20 cellular contexts compared by ENCODE assay signal in genomic region chr3:46665763-46666470, GRCh38. TPM values are rescaled to one million over a fixed set of nuclear protein-coding genes. Genes with fewer than 3 reads are reported as not detected.
DNase-seq lines count a peak whose midpoint lies in the region; ATAC-seq and TF ChIP-seq lines count a peak whose summit lies in the region.
"Had no signal": no experiment of that assay in that cellular context is flagged by ENCODE, and none has a peak within 500 bp of the region (broad histone marks: within the 10 kb centered on the region; RNA-seq: fewer than 3 reads in every experiment).

No MANE protein-coding gene starts in this region.

- DNase-seq in heart left ventricle (peak in 3 of 5 donors; percentile 11 to 37 (median 16)), Right ventricle myocardium superior (no peak), NCI-H748 (lab: John Stamatoyannopoulos, UW; ENCODE audit: unreplicated experiment) (peak; percentile 78), left cardiac atrium (peak; percentile 17), stomach (peak; percentile 25), NCI-H226 (no peak), glomerular visceral epithelial cell (ENCODE audit: extremely low spot score) (no peak)
- DNase-seq: activated naive CD8-positive, alpha-beta T cell treated with anti-CD3 and anti-CD28 coated beads for 36 hours; activated T-cell treated with anti-CD3 and anti-CD28 coated beads for 4 hours; caudate nucleus; NCI-H1105; NCI-H526; SHP77; stimulated activated naive B cell treated with anti-CD40 and anti-IgM and Interleukin-4, amounts not matched to agents 10 μg/mL and 1 μg/mL and 100 μg/mL, for 72 hours had no signal

- H3K9me3 ChIP-seq in heart left ventricle: no peaks in the 10 kb centered on the region
- H3K9me3 ChIP-seq in stomach: no peaks in the 10 kb centered on the region

- H3K4me3 ChIP-seq in heart left ventricle: no peak overlapping the region
- no peak overlapping the region for H3K4me3 ChIP-seq in stomach
- H3K4me3 ChIP-seq: skin epidermis had no signal

- H3K4me1 ChIP-seq in heart left ventricle (peaks cover 0 to 71% (median 38%) of the 10 kb centered on the region in 12 donors), stomach (peaks cover 5 to 32% (median 19%) of the 10 kb centered on the region in 4 donors)

- H3K27me3 ChIP-seq in heart left ventricle (no peaks in the 10 kb centered on the region), stomach (no peaks in the 10 kb centered on the region)

- ATAC-seq in heart left ventricle (no peak), Right ventricle myocardium superior (ENCODE audit: poor library complexity) (no peak), left cardiac atrium (no peak), HG03432 (IDR thresholded peaks at IDR 0.05; ENCODE audit: unreplicated experiment) (no peak)
- ATAC-seq: stimulated activated naive B cell treated with anti-CD40 and anti-IgM and Interleukin-4, amounts not matched to agents 10 μg/mL and 1 μg/mL and 100 μg/mL, for 72 hours had no signal

- TF ChIP-seq CTCF in heart left ventricle (IDR thresholded peaks at IDR 0.05): no peak
- TF ChIP-seq CTCF in stomach (IDR thresholded peaks at IDR 0.05): no peak

- WGBS in heart left ventricle, 4 donors: 70 to 81% (median 71%) methylated on average over 7 to 9 of the region's 9 CpGs
- WGBS in stomach, 5 donors: 65 to 81% (median 67%) methylated on average over 8 to 9 of the region's 9 CpGs

- TF ChIP-seq EP300 in stomach (IDR thresholded peaks at IDR 0.05): no peak

- intact Hi-C loops in heart left ventricle (cut with DNase I): loop anchor here in 2 of 10 donors (2.0 to 10.0 kb wide), 3 partner anchors 31 to 196 kb away; partner anchors contain the start of genes LRRC2 (in 1 of the 2) and MYL3 (in 1 of the 2)
- intact Hi-C loops in Right ventricle myocardium superior (cut with DNase I): no loop called here
- intact Hi-C loops in left cardiac atrium (cut with DNase I): no loop called here
- intact Hi-C loops in stomach (cut with DNase I; ENCODE audit: low total_unique reads): no loop called here

- peak overlapping the region; percentile 47 to 93 (median 76) for H3K27ac ChIP-seq in heart left ventricle
- no peak overlapping the region for H3K27ac ChIP-seq in stomach
- H3K27ac ChIP-seq: skin epidermis had no signal

- H3K36me3 ChIP-seq in heart left ventricle (peaks cover 0 to 7% (median 0%) of the 10 kb centered on the region in 9 donors), stomach (peaks cover 0 to 6% (median 0%) of the 10 kb centered on the region in 4 donors)

- TF ChIP-seq POLR2A in heart left ventricle (IDR thresholded peaks at IDR 0.05) (no peak), stomach (IDR thresholded peaks at IDR 0.05) (no peak)

RNA-seq across cellular contexts. Expression of gene ALS2CL, which starts 27.6 kb away (rescaled TPM):
- total RNA-seq in heart left ventricle: 10 to 100 TPM; 11.8 to 40.7 (median 25.4) TPM
- polyA plus RNA-seq in heart left ventricle: 10 to 100 TPM; 12.4 to 37.1 TPM
- 37.0 TPM for total RNA-seq in Right ventricle myocardium superior
- 10 to 100 TPM; 17.3 to 23.8 TPM for total RNA-seq in left cardiac atrium
- 100 to 1,000 TPM in 1 of 5 donors, 10 to 100 TPM in 4; 10.8 to 107 (median 50.0) TPM for total RNA-seq in stomach
- 100 to 1,000 TPM in 1 of 3 donors, 1 to 10 TPM in 2; 5.3 to 103 (median 9.3) TPM for polyA plus RNA-seq in stomach

RNA-seq across cellular contexts. Expression of gene TMIE, which starts 35.3 kb away (rescaled TPM):
- total RNA-seq in heart left ventricle (under 1 TPM in 8 of 9 donors, not detected in 1; 0.47 to 0.95 (median 0.61) TPM), Right ventricle myocardium superior (1.00 TPM), left cardiac atrium (under 1 TPM; 0.44 to 0.91 TPM), stomach (under 1 TPM in 1 of 5 donors, not detected in 4; 0.55 TPM)
- polyA plus RNA-seq in heart left ventricle (under 1 TPM; 0.46 to 0.69 TPM), stomach (1 to 10 TPM in 1 of 3 donors, under 1 TPM in 1, not detected in 1; 0.46 to 1.0 TPM)
- total RNA-seq: T-helper 2 cell treated with Interferon-gamma antibody and Interleukin-4, amounts not matched to agents 100 ng/mL and 5 ng/mL, for 36 hours had no signal

RNA-seq across cellular contexts. Expression of gene PRSS50, which starts 51.8 kb away (rescaled TPM):
- under 1 TPM in 7 of 9 donors, not detected in 2; 0.23 to 0.65 (median 0.35) TPM for total RNA-seq in heart left ventricle
- under 1 TPM; 0.06 to 0.46 TPM for polyA plus RNA-seq in heart left ventricle
- total RNA-seq in Right ventricle myocardium superior: 0.16 TPM
- total RNA-seq in left cardiac atrium: not detected
- under 1 TPM in 1 of 5 donors, not detected in 4; under 0.01 TPM for total RNA-seq in stomach
- polyA plus RNA-seq in stomach: under 1 TPM in 1 of 3 donors, not detected in 2; 0.10 TPM
- total RNA-seq: activated naive CD8-positive, alpha-beta T cell treated with anti-CD3 and anti-CD28 coated beads for 36 hours; frontal cortex; T-helper 2 cell treated with Interferon-gamma antibody and Interleukin-4, amounts not matched to agents 100 ng/mL and 5 ng/mL, for 36 hours had no signal

RNA-seq across cellular contexts. Expression of gene FAM240A, which starts 53.6 kb away (rescaled TPM):
- total RNA-seq in heart left ventricle (not detected), Right ventricle myocardium superior (not detected), left cardiac atrium (not detected), stomach (not detected)
- polyA plus RNA-seq in heart left ventricle (not detected), stomach (not detected)
- total RNA-seq: activated naive CD8-positive, alpha-beta T cell treated with anti-CD3 and anti-CD28 coated beads for 36 hours; frontal cortex; mesothelial cell of epicardium; T-helper 2 cell treated with Interferon-gamma antibody and Interleukin-4, amounts not matched to agents 100 ng/mL and 5 ng/mL, for 36 hours; urinary bladder had no signal
- polyA plus RNA-seq: urinary bladder had no signal

Comparison
In these comparisons a context has a peak if more than half of its experiments do, and no peak if none do; other contexts are left out.
1. DNase-seq: peak in heart left ventricle (3 of 5), NCI-H748 (single experiment), left cardiac atrium (single experiment) and stomach (single experiment); none in Right ventricle myocardium superior (single experiment), NCI-H226 (single experiment) and glomerular visceral epithelial cell (single experiment).
2. H3K27ac ChIP-seq: peak in heart left ventricle (12 of 12); none in stomach (0 of 5).